ENCODE assay signal across 1 cellular context in the genomic region with DNA sequence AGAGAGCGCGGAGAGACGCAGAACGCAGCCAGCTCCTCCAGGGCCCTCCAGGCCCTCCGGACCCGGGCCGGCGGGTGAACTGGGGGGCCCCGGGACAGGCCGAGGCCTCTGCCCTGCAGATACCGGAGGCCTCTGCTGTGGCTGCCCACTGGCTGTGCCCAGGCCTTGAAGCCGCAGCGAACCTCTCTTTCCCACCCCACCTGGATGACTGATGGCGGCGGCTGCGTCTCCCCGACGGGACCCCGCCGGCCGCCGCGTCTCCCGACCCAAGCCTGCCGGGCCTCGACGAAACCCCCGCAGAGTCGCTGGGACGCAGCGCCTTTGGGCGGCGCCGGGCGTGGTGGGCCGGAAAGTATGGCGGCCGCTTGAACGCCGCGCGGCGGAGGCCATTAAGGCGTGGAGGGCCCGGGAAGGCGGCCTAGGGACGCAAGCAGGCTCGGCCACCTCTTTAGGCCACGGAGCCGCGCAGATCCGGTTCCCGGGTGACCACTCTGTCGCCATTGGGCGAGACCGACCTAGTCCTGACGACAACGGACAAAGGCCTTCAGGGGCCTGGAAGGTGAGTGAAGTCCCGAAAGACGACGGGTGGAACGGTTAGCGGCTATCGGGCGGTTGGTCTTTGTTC.
TF ChIP-seq lines count a peak whose summit lies in the region.

No MANE protein-coding gene starts in this region.

TF ChIP-seq in H1, 55 proteins besides CTCF, POLR2A, EP300 and RAD21:
- TF ChIP-seq, protein P1, sequence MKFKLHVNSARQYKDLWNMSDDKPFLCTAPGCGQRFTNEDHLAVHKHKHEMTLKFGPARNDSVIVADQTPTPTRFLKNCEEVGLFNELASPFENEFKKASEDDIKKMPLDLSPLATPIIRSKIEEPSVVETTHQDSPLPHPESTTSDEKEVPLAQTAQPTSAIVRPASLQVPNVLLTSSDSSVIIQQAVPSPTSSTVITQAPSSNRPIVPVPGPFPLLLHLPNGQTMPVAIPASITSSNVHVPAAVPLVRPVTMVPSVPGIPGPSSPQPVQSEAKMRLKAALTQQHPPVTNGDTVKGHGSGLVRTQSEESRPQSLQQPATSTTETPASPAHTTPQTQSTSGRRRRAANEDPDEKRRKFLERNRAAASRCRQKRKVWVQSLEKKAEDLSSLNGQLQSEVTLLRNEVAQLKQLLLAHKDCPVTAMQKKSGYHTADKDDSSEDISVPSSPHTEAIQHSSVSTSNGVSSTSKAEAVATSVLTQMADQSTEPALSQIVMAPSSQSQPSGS (IDR thresholded peaks at IDR 0.05; ENCODE audit: low read length) = no peak
- TF ChIP-seq NRF1 (IDR thresholded peaks at IDR 0.05; ENCODE audit: low read depth, low read length) = no peak
- TF ChIP-seq, protein P2, sequence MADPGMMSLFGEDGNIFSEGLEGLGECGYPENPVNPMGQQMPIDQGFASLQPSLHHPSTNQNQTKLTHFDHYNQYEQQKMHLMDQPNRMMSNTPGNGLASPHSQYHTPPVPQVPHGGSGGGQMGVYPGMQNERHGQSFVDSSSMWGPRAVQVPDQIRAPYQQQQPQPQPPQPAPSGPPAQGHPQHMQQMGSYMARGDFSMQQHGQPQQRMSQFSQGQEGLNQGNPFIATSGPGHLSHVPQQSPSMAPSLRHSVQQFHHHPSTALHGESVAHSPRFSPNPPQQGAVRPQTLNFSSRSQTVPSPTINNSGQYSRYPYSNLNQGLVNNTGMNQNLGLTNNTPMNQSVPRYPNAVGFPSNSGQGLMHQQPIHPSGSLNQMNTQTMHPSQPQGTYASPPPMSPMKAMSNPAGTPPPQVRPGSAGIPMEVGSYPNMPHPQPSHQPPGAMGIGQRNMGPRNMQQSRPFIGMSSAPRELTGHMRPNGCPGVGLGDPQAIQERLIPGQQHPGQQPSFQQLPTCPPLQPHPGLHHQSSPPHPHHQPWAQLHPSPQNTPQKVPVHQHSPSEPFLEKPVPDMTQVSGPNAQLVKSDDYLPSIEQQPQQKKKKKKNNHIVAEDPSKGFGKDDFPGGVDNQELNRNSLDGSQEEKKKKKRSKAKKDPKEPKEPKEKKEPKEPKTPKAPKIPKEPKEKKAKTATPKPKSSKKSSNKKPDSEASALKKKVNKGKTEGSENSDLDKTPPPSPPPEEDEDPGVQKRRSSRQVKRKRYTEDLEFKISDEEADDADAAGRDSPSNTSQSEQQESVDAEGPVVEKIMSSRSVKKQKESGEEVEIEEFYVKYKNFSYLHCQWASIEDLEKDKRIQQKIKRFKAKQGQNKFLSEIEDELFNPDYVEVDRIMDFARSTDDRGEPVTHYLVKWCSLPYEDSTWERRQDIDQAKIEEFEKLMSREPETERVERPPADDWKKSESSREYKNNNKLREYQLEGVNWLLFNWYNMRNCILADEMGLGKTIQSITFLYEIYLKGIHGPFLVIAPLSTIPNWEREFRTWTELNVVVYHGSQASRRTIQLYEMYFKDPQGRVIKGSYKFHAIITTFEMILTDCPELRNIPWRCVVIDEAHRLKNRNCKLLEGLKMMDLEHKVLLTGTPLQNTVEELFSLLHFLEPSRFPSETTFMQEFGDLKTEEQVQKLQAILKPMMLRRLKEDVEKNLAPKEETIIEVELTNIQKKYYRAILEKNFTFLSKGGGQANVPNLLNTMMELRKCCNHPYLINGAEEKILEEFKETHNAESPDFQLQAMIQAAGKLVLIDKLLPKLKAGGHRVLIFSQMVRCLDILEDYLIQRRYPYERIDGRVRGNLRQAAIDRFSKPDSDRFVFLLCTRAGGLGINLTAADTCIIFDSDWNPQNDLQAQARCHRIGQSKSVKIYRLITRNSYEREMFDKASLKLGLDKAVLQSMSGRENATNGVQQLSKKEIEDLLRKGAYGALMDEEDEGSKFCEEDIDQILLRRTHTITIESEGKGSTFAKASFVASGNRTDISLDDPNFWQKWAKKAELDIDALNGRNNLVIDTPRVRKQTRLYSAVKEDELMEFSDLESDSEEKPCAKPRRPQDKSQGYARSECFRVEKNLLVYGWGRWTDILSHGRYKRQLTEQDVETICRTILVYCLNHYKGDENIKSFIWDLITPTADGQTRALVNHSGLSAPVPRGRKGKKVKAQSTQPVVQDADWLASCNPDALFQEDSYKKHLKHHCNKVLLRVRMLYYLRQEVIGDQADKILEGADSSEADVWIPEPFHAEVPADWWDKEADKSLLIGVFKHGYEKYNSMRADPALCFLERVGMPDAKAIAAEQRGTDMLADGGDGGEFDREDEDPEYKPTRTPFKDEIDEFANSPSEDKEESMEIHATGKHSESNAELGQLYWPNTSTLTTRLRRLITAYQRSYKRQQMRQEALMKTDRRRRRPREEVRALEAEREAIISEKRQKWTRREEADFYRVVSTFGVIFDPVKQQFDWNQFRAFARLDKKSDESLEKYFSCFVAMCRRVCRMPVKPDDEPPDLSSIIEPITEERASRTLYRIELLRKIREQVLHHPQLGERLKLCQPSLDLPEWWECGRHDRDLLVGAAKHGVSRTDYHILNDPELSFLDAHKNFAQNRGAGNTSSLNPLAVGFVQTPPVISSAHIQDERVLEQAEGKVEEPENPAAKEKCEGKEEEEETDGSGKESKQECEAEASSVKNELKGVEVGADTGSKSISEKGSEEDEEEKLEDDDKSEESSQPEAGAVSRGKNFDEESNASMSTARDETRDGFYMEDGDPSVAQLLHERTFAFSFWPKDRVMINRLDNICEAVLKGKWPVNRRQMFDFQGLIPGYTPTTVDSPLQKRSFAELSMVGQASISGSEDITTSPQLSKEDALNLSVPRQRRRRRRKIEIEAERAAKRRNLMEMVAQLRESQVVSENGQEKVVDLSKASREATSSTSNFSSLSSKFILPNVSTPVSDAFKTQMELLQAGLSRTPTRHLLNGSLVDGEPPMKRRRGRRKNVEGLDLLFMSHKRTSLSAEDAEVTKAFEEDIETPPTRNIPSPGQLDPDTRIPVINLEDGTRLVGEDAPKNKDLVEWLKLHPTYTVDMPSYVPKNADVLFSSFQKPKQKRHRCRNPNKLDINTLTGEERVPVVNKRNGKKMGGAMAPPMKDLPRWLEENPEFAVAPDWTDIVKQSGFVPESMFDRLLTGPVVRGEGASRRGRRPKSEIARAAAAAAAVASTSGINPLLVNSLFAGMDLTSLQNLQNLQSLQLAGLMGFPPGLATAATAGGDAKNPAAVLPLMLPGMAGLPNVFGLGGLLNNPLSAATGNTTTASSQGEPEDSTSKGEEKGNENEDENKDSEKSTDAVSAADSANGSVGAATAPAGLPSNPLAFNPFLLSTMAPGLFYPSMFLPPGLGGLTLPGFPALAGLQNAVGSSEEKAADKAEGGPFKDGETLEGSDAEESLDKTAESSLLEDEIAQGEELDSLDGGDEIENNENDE (IDR thresholded peaks at IDR 0.05; ENCODE audit: insufficient replicate concordance, low read length) = no peak
- TF ChIP-seq CHD2 (IDR thresholded peaks at IDR 0.05; ENCODE audit: low read length) = no peak
- no peak for TF ChIP-seq RBBP5 (IDR thresholded peaks at IDR 0.05; ENCODE audit: borderline replicate concordance, low read depth, low read length)
- TF ChIP-seq KDM1A (IDR thresholded peaks at IDR 0.05; ENCODE audit: borderline replicate concordance, low read length) = no peak
